In genomic region chr19:54136864-54137113, GRCh38 we compare ENCODE assay signal across 8 cellular contexts. TPM values are rescaled to one million over a fixed set of nuclear protein-coding genes. Genes with fewer than 3 reads are reported as not detected.
A peak's percentile ranks its signal among the peaks of the same experiment; 100 is the strongest.
DNase-seq lines count a peak whose midpoint lies in the region; ATAC-seq and TF ChIP-seq lines count a peak whose summit lies in the region.

No MANE protein-coding gene starts in this region.

- WGBS in ectodermal cell, 2 experiments = 0% methylated on average over 11 of the region's 11 CpGs

- H3K27ac ChIP-seq in Karpas-422 (ENCODE audit: low read length) (peak overlapping the region; percentile 45), ectodermal cell (ENCODE audit: insufficient read depth, low read depth, low read length, poor library complexity, severe bottlenecking) (no peak overlapping the region), neutrophil (peak overlapping the region; percentile 91)

- H3K36me3 Mint-ChIP-seq in Calu3 (ENCODE audit: insufficient read depth, unreplicated experiment) = peaks cover 58% of the 10 kb centered on the region

- peak overlapping the region; percentile 96 for H3K27ac Mint-ChIP-seq in Calu3 (ENCODE audit: unreplicated experiment)

- TF ChIP-seq CTCF in Calu3 (IDR thresholded peaks at IDR 0.05; ENCODE audit: unreplicated experiment) = no peak
- TF ChIP-seq CTCF in neutrophil (IDR thresholded peaks at IDR 0.05) = no peak

- no peak for ATAC-seq in HG03432 (IDR thresholded peaks at IDR 0.05; ENCODE audit: unreplicated experiment)

- peaks cover 42% of the 10 kb centered on the region for H3K79me2 ChIP-seq in Karpas-422 (ENCODE audit: low read length)

- H3K9me3 Mint-ChIP-seq in Calu3 (ENCODE audit: low read depth, unreplicated experiment) = peaks cover 3% of the 10 kb centered on the region

- H3K4me3 ChIP-seq in Karpas-422 (ENCODE audit: low read length) (peak overlapping the region; percentile 67), ectodermal cell (ENCODE audit: insufficient read depth, low read depth, low read length) (peak overlapping the region; percentile 51), neutrophil (ENCODE audit: low read depth in 1 of 2, low read length in 1 of 2) (peak overlapping the region; percentile 58 to 64)

- CTCF ChIA-PET in Calu3 (lab: Charles Lee) = interaction anchor here (0.5 to 1.7 kb wide), 15 partner anchors 10 to 344 kb away, joined by 3 to 12 read pairs (median 4); partner anchors contain the start of genes LENG1, MBOAT7, PRKCG and PRPF31

- H3K27me3 ChIP-seq in Karpas-422 (ENCODE audit: low read length) (no peaks in the 10 kb centered on the region), ectodermal cell (ENCODE audit: control insufficient read depth, insufficient read depth, low read length, poor library complexity, severe bottlenecking) (peaks cover 10% of the 10 kb centered on the region), neutrophil (peaks cover 4% of the 10 kb centered on the region)

- peaks cover 13% of the 10 kb centered on the region for H3K27me3 Mint-ChIP-seq in Calu3 (ENCODE audit: unreplicated experiment)

- peaks cover 40% of the 10 kb centered on the region for H4K20me1 ChIP-seq in Karpas-422 (ENCODE audit: insufficient read depth, low read depth, low read length)

- H3K9ac ChIP-seq in Karpas-422 (ENCODE audit: low read length) = peak overlapping the region; percentile 72

- peak overlapping the region; percentile 92 for H3K4me2 ChIP-seq in Karpas-422 (ENCODE audit: low read depth, low read length, poor library complexity, severe bottlenecking)

- H2AFZ ChIP-seq in Karpas-422 (ENCODE audit: low read length) = peak overlapping the region; percentile 63; the same call in 1 of the 2 replicates

- intact Hi-C loops in Calu3 (cut with micrococcal nuclease; ENCODE audit: unreplicated experiment) = loop anchor here (1.0 kb wide), 1 partner anchor 23 kb away; the partner anchor contains the start of gene LENG1

- H3K9me2 ChIP-seq in Karpas-422 (replicated peaks; ENCODE audit: insufficient read depth, low read length) = no peaks in the 10 kb centered on the region

- H3K4me1 ChIP-seq in Karpas-422 (ENCODE audit: low read length) (peaks cover 28% of the 10 kb centered on the region), ectodermal cell (ENCODE audit: control insufficient read depth, insufficient read depth, low read length) (peaks cover 19% of the 10 kb centered on the region), neutrophil (ENCODE audit: control insufficient read depth in 1 of 2, insufficient read depth in 1 of 2, low read depth in 1 of 2, low read length in 1 of 2) (peaks cover 34 to 37% of the 10 kb centered on the region in 2 experiments)

- peak overlapping the region; percentile 84 for H3K4me3 Mint-ChIP-seq in Calu3 (ENCODE audit: low read depth, unreplicated experiment)

- peaks cover 15% of the 10 kb centered on the region; the same call in 1 of the 2 replicates for H3K36me3 ChIP-seq in Karpas-422 (ENCODE audit: insufficient read depth, low read length)
- peaks cover 3% of the 10 kb centered on the region for H3K36me3 ChIP-seq in ectodermal cell (ENCODE audit: control insufficient read depth, insufficient read depth, low read length)
- peaks cover 9% of the 10 kb centered on the region for H3K36me3 ChIP-seq in neutrophil

- no TSS peak for BruUV-seq in Calu3 (replicated peaks; lab: Mats Ljungman, UMichigan)

- H3K4me1 Mint-ChIP-seq in Calu3 (ENCODE audit: low read depth, unreplicated experiment) = peaks cover 29% of the 10 kb centered on the region

- DNase-seq in Calu3 (no peak), Karpas-422 (no peak), superior temporal gyrus (ENCODE audit: extremely low spot score) (no peak), NCI-H1417 treated with DMSO at 0.1 percent for 48 hours (lab: John Stamatoyannopoulos, UW) (no peak), NCI-H748 (lab: John Stamatoyannopoulos, UW; ENCODE audit: unreplicated experiment) (no peak)

- H3K9me3 ChIP-seq in Karpas-422 (ENCODE audit: low read length) (no peaks in the 10 kb centered on the region), ectodermal cell (ENCODE audit: control insufficient read depth, low read length) (peaks cover 2% of the 10 kb centered on the region), neutrophil (no peaks in the 10 kb centered on the region)

RNA-seq across cellular contexts. Expression of gene CNOT3, which starts 0.8 kb away (rescaled TPM):
- 79.4 and 87.4 TPM in 2 replicates for total RNA-seq in Calu3 (2022)
- 31.2 and 45.0 TPM in 2 replicates for total RNA-seq in Karpas-422 (2014; rRNA removed; shearing (Covaris generic); ENCODE audit: low replicate concordance)
- polyA plus RNA-seq in ectodermal cell (2013, experiment 1 of 4) = 87.1 TPM
- 90.4 TPM for polyA plus RNA-seq in ectodermal cell (2013, experiment 2 of 4)
- 66.2 TPM for polyA plus RNA-seq in ectodermal cell (2013, experiment 3 of 4)
- 77.8 TPM for polyA plus RNA-seq in ectodermal cell (2013, experiment 4 of 4)

RNA-seq across cellular contexts. Expression of gene PRPF31, which starts 21.2 kb away (rescaled TPM):
- total RNA-seq in Calu3 (2022) = 106 TPM in 2 replicates
- total RNA-seq in Karpas-422 (2014; rRNA removed; shearing (Covaris generic); ENCODE audit: low replicate concordance) = 25.2 and 61.3 TPM in 2 replicates
- 73.3 TPM for polyA plus RNA-seq in ectodermal cell (2013, experiment 1 of 4)
- 75.3 TPM for polyA plus RNA-seq in ectodermal cell (2013, experiment 2 of 4)
- polyA plus RNA-seq in ectodermal cell (2013, experiment 3 of 4) = 55.2 TPM
- polyA plus RNA-seq in ectodermal cell (2013, experiment 4 of 4) = 61.6 TPM

RNA-seq across cellular contexts. Expression of gene TFPT, which starts 21.3 kb away (rescaled TPM):
- 30.8 and 34.2 TPM in 2 replicates for total RNA-seq in Calu3 (2022)
- total RNA-seq in Karpas-422 (2014; rRNA removed; shearing (Covaris generic); ENCODE audit: low replicate concordance) = 21.5 and 39.9 TPM in 2 replicates
- polyA plus RNA-seq in ectodermal cell (2013, experiment 1 of 4) = 21.7 TPM
- polyA plus RNA-seq in ectodermal cell (2013, experiment 2 of 4) = 21.9 TPM
- polyA plus RNA-seq in ectodermal cell (2013, experiment 3 of 4) = 17.7 TPM
- polyA plus RNA-seq in ectodermal cell (2013, experiment 4 of 4) = 19.1 TPM

RNA-seq across cellular contexts. Expression of gene LENG1, which starts 22.7 kb away (rescaled TPM):
- total RNA-seq in Calu3 (2022) = 9.9 and 10.7 TPM in 2 replicates
- total RNA-seq in Karpas-422 (2014; rRNA removed; shearing (Covaris generic); ENCODE audit: low replicate concordance) = 1.6 and 14.0 TPM in 2 replicates
- 4.3 TPM for polyA plus RNA-seq in ectodermal cell (2013, experiment 1 of 4)
- 4.0 TPM for polyA plus RNA-seq in ectodermal cell (2013, experiment 2 of 4)
- polyA plus RNA-seq in ectodermal cell (2013, experiment 3 of 4) = 5.6 TPM
- polyA plus RNA-seq in ectodermal cell (2013, experiment 4 of 4) = 4.3 TPM

RNA-seq across cellular contexts. Expression of gene NDUFA3, which starts 34.1 kb away (rescaled TPM):
- total RNA-seq in Calu3 (2022) = 228 and 255 TPM in 2 replicates
- 79.5 and 105 TPM in 2 replicates for total RNA-seq in Karpas-422 (2014; rRNA removed; shearing (Covaris generic); ENCODE audit: low replicate concordance)
- 195 TPM for polyA plus RNA-seq in ectodermal cell (2013, experiment 1 of 4)
- polyA plus RNA-seq in ectodermal cell (2013, experiment 2 of 4) = 190 TPM
- polyA plus RNA-seq in ectodermal cell (2013, experiment 3 of 4) = 174 TPM
- polyA plus RNA-seq in ectodermal cell (2013, experiment 4 of 4) = 180 TPM
